24 cellular contexts compared by ENCODE assay signal in genomic region chr16:4787627-4788482, GRCh38. TPM values are rescaled to one million over a fixed set of nuclear protein-coding genes. Genes with fewer than 3 reads are reported as not detected.
DNase-seq lines count a peak whose midpoint lies in the region; ATAC-seq, FAIRE-seq and TF ChIP-seq lines count a peak whose summit lies in the region.
"Had no signal": no experiment of that assay in that cellular context is flagged by ENCODE, and none has a peak within 500 bp of the region (broad histone marks: within the 10 kb centered on the region; RNA-seq: fewer than 3 reads in every experiment).

Gene SEPTIN12 (minus strand): TSS chr16:4788345. CDS start chr16:4787645, 700 bp downstream.

- H3K9me3 ChIP-seq in A549 (no peaks in the 10 kb centered on the region), Caco-2 (no peaks in the 10 kb centered on the region), right lobe of liver (no peaks in the 10 kb centered on the region)
- H3K9me3 ChIP-seq: ovary, vagina had no signal

- H3K4me2 ChIP-seq in A549 = peak within 1 kb of the TSS; percentile 40; the same call in 2 of the 3 replicates

- no peaks in the 10 kb centered on the region for H3K27me3 Mint-ChIP-seq in Caco-2 (ENCODE audit: insufficient read depth, unreplicated experiment)
- H3K27me3 Mint-ChIP-seq: brain had no signal

- H3K27ac Mint-ChIP-seq in Caco-2 (ENCODE audit: unreplicated experiment) = peak within 1 kb of the TSS; percentile 56
- H3K27ac Mint-ChIP-seq: activated naive CD4-positive, alpha-beta T cell treated with anti-CD3 and anti-CD28 coated beads for 36 hours; brain had no signal

- CTCF ChIA-PET in A549 (lab: Yijun Ruan, JAX) = interaction anchor here (0.5 to 1.5 kb wide), 4 partner anchors 8 to 311 kb away, joined by 3 to 4 read pairs (median 3); partner anchors contain the start of gene SMIM22
- CTCF ChIA-PET in Caco-2 (lab: Charles Lee) = interaction anchor here (0.6 to 1.1 kb wide), 2 partner anchors 53 to 93 kb away, joined by 3 to 6 read pairs; partner anchors contain the start of gene DNAAF8

- peak within 1 kb of the TSS; percentile 48 for H3K4me3 Mint-ChIP-seq in Caco-2 (ENCODE audit: unreplicated experiment)
- H3K4me3 Mint-ChIP-seq: activated naive CD4-positive, alpha-beta T cell treated with anti-CD3 and anti-CD28 coated beads for 36 hours; brain had no signal

- DNase-seq in A549 (ENCODE audit: low read depth in 1 of 2, low spot score in 1 of 2) (no peak), Caco-2 (peak; percentile 57 to 67), SHP77 (lab: John Stamatoyannopoulos, UW) (peak; percentile 24 to 37), right lobe of liver (no peak), foreskin melanocyte (no peak)
- DNase-seq: activated CD4-positive, alpha-beta T cell treated with anti-CD3 and anti-CD28 coated beads for 1 hour; activated CD8-positive, alpha-beta memory T cell treated with anti-CD3 and anti-CD28 coated beads, Interleukin-2, amount 50 U/mL, for 4 hours; activated naive CD4-positive, alpha-beta T cell treated with anti-CD3 and anti-CD28 coated beads for 36 hours; DMS79; hippocampal formation; NCI-H1694 treated with DMSO at 0.1 percent for 48 hours; ovary; stimulated activated naive CD4-positive, alpha-beta T cell; T-helper 2 cell had no signal

- TF ChIP-seq RAD21 in A549 (conservative IDR thresholded peaks at IDR 0.05 in 1 of 2, IDR thresholded peaks at IDR 0.05 in 1 of 2) = no peak

- H3K4me3 ChIP-seq in A549 (no peak within 1 kb of the TSS), Caco-2 (ENCODE audit: low read depth, low read length) (no peak within 1 kb of the TSS), right lobe of liver (no peak within 1 kb of the TSS)
- H3K4me3 ChIP-seq: ovary, vagina had no signal

- H3K27ac ChIP-seq in A549 = peak within 1 kb of the TSS; percentile 49 to 80; a peak in 3 of 6 replicates
- H3K27ac ChIP-seq in right lobe of liver = no peak within 1 kb of the TSS
- H3K27ac ChIP-seq: ovary, vagina had no signal

- POLR2A ChIA-PET in A549 (lab: Yijun Ruan, JAX) (no interaction called here), Caco-2 (lab: Charles Lee) (interaction anchor here (0.8 to 1.5 kb wide), 2 partner anchors 19 to 54 kb away, joined by 6 to 7 read pairs; partner anchors contain the start of genes ANKS3 and DNAAF8)

- H3K27me3 ChIP-seq in Caco-2 (replicated peaks; ENCODE audit: control insufficient read depth, insufficient read depth, low read length) = no peaks in the 10 kb centered on the region
- H3K27me3 ChIP-seq in right lobe of liver = no peaks in the 10 kb centered on the region
- H3K27me3 ChIP-seq: ovary, vagina had no signal

- peaks cover 12% of the 10 kb centered on the region for H3K4me1 Mint-ChIP-seq in Caco-2 (ENCODE audit: low read depth, unreplicated experiment)

- no peak for FAIRE-seq in A549 (lab: Jason Lieb, UNC)
- FAIRE-seq: small intestine had no signal

- intact Hi-C loops in Caco-2 (cut with micrococcal nuclease; ENCODE audit: unreplicated experiment) (loop anchor here (2.0 kb wide), 1 partner anchor 19 kb away; no protein-coding TSS in a partner anchor), right lobe of liver (cut with DNase I) (no loop called here)

- H3K4me1 ChIP-seq in A549 (peaks cover 26% of the 10 kb centered on the region), Caco-2 (peaks cover 35% of the 10 kb centered on the region), right lobe of liver (peaks cover 0 to 14% (median 0%) of the 10 kb centered on the region in 4 donors)
- H3K4me1 ChIP-seq: vagina had no signal

- TF ChIP-seq CTCF in A549 (IDR thresholded peaks at IDR 0.05) (no peak), Caco-2 (IDR thresholded peaks at IDR 0.05; ENCODE audit: insufficient read depth in 1 of 2, low read depth in 1 of 2, low read length in 1 of 2, severe bottlenecking in 1 of 2, unreplicated experiment in 1 of 2) (no peak), right lobe of liver (IDR thresholded peaks at IDR 0.05) (no peak)

- WGBS in A549 (ENCODE audit: missing lambda C conversion rate) = 82% methylated on average over 11 of the region's 14 CpGs
- 78% methylated on average over 7 of the region's 14 CpGs for WGBS in right lobe of liver (ENCODE audit: insufficient coverage, low coverage, low lambda C conversion rate, missing lambda C conversion rate)

- TF ChIP-seq POLR2A in A549 (IDR thresholded peaks at IDR 0.05; ENCODE audit: low read length) (no peak), right lobe of liver (IDR thresholded peaks at IDR 0.05) (no peak)

- BruUV-seq in Caco-2 (replicated peaks; lab: Mats Ljungman, UMichigan) = no TSS peak

- no peaks in the 10 kb centered on the region for H3K36me3 ChIP-seq in Caco-2 (ENCODE audit: control insufficient read depth, insufficient read depth, low read length)
- no peaks in the 10 kb centered on the region for H3K36me3 ChIP-seq in right lobe of liver
- H3K36me3 ChIP-seq: ovary, vagina had no signal

- peaks cover 8% of the 10 kb centered on the region for H3K36me3 Mint-ChIP-seq in Caco-2 (ENCODE audit: insufficient read depth, unreplicated experiment)
- H3K36me3 Mint-ChIP-seq: brain had no signal

- peak; percentile 26 to 36; a peak in 4 of 6 replicates for ATAC-seq in A549
- ATAC-seq in right lobe of liver = peak; percentile 13 to 36 (median 24)
- ATAC-seq in HG02759 (IDR thresholded peaks at IDR 0.05; ENCODE audit: unreplicated experiment) = no peak
- no peak for ATAC-seq in GM18858 (IDR thresholded peaks at IDR 0.05; ENCODE audit: unreplicated experiment)
- no peak for ATAC-seq in HG03439 (IDR thresholded peaks at IDR 0.05; ENCODE audit: unreplicated experiment)

- H3K9me3 Mint-ChIP-seq in Caco-2 (ENCODE audit: unreplicated experiment) = no peaks in the 10 kb centered on the region
- H3K9me3 Mint-ChIP-seq: activated naive CD4-positive, alpha-beta T cell treated with anti-CD3 and anti-CD28 coated beads for 36 hours; brain had no signal

- no peak for TF ChIP-seq EP300 in A549 (IDR thresholded peaks at IDR 0.05)

TF ChIP-seq in A549, 52 proteins besides CTCF, POLR2A, EP300 and RAD21:
- TF ChIP-seq TP53 (CRISPR knock-in tag; IDR thresholded peaks at IDR 0.05) = no peak
- TF ChIP-seq NR3C1 (IDR thresholded peaks at IDR 0.05) = no peak
- TF ChIP-seq RCOR1 (IDR thresholded peaks at IDR 0.05; ENCODE audit: low read depth, low read length) = no peak
- no peak for TF ChIP-seq NPAS2 (CRISPR knock-in tag; IDR thresholded peaks at IDR 0.05; ENCODE audit: borderline replicate concordance)
- TF ChIP-seq ZNF302 (CRISPR knock-in tag; IDR thresholded peaks at IDR 0.05) = no peak

RNA-seq across cellular contexts. Expression of gene SEPTIN12, which starts in this region (rescaled TPM):
- not detected in 2 replicates for polyA plus RNA-seq in A549 (2011; rRNA removed)
- polyA plus RNA-seq in A549 (2012; cell fraction: cytosol; rRNA removed) = 0.03 TPM in 1 of 2 replicates, not detected in the other
- 0.54 and 0.61 TPM in 2 replicates for polyA plus RNA-seq in A549 (2012; cell fraction: nucleus; rRNA removed)
- 0.14 TPM in 1 of 3 replicates, not detected in the others for polyA plus RNA-seq in A549 (2017; fragmentation: RNase III; extraction: RNeasy Plus Mini Kit Qiagen cat#74134 plus additional on column Dnase treatment)
- polyA minus RNA-seq in A549 (2011; rRNA and poly(A)+ RNA removed) = not detected in 2 replicates
- total RNA-seq in Caco-2 (2022) = not detected in 2 replicates
- total RNA-seq in right lobe of liver = not detected
- total RNA-seq: activated naive CD4-positive, alpha-beta T cell treated with anti-CD3 and anti-CD28 coated beads for 36 hours; fibroblast of lung; HT-29; mononuclear cell; RPMI7951; vagina had no signal
- polyA plus RNA-seq: fibroblast of lung, ovary, small intestine had no signal

Comparison
In these comparisons a context has a peak if more than half of its experiments do, and no peak if none do; other contexts are left out.
1. Peak in ATAC-seq, H3K27ac ChIP-seq and H3K4me2 ChIP-seq in A549; RNA of the gene not detected or under 1 TPM.
2. Peak in DNase-seq in Caco-2; RNA of the gene not detected or under 1 TPM.
3. Peak in ATAC-seq in right lobe of liver; RNA of the gene not detected or under 1 TPM.
4. DNase-seq: peak in SHP77 (2 of 2); none in A549 (0 of 2), right lobe of liver (0 of 3) and foreskin melanocyte (single experiment).